12 cellular contexts compared by ENCODE assay signal in genomic region chr10:85602306-85602705, GRCh38.
DNase-seq lines count a peak whose midpoint lies in the region; ATAC-seq lines count a peak whose summit lies in the region.
"Had no signal": no experiment of that assay in that cellular context is flagged by ENCODE, and none has a peak within 500 bp of the region (broad histone marks: within the 10 kb centered on the region; RNA-seq: fewer than 3 reads in every experiment).

No MANE protein-coding gene starts in this region.

- H2AK5ac ChIP-seq in trophoblast cell (ENCODE audit: low read length), result no peak overlapping the region

- peak; percentile 41 for DNase-seq in activated CD8-positive, alpha-beta memory T cell treated with anti-CD3 and anti-CD28 coated beads for 24 hours
- DNase-seq in activated CD8-positive, alpha-beta memory T cell treated with anti-CD3 and anti-CD28 coated beads, Interleukin-2, amount 50 U/mL, for 4 hours, result no peak
- peak; percentile 24 for DNase-seq in islet precursor cell
- no peak for DNase-seq in trophoblast cell
- no peak for DNase-seq in cerebellar nuclear complex (lab: John Stamatoyannopoulos, UW)
- DNase-seq: 8988T; CD4-positive, CD25-positive, alpha-beta regulatory T cell; GF-D8; IMR-90 had no signal

- H4K91ac ChIP-seq in trophoblast cell (ENCODE audit: low read depth, low read length), result peak overlapping the region; percentile 39

- H4K8ac ChIP-seq in trophoblast cell (ENCODE audit: low read depth, low read length), result no peak overlapping the region

- H2BK5ac ChIP-seq in trophoblast cell (ENCODE audit: low read depth, low read length, poor library complexity), result no peak overlapping the region

- peak overlapping the region; percentile 33 for H2BK12ac ChIP-seq in trophoblast cell (ENCODE audit: low read length)

- H3K9ac ChIP-seq in trophoblast cell (ENCODE audit: low read length), result no peak overlapping the region
- H3K9ac ChIP-seq: BLaER1 treated with 17β-estradiol and CSF1 and Interleukin-3, amounts not matched to agents 10 nM and 100 nM had no signal

- no peak overlapping the region for H3K23ac ChIP-seq in trophoblast cell (ENCODE audit: low read length)

- H2AFZ ChIP-seq in trophoblast cell (ENCODE audit: insufficient read depth, low read length, poor library complexity), result no peak overlapping the region

- no peak overlapping the region for H2BK120ac ChIP-seq in trophoblast cell (ENCODE audit: insufficient read depth, low read length, poor library complexity)

- H3K18ac ChIP-seq in trophoblast cell (ENCODE audit: low read length), result no peak overlapping the region

- H4K12ac ChIP-seq in trophoblast cell (ENCODE audit: low read depth, low read length), result no peak overlapping the region

- peak overlapping the region; percentile 35 for H3K14ac ChIP-seq in trophoblast cell (ENCODE audit: low read length)

- H3K4me1 ChIP-seq in trophoblast cell (ENCODE audit: control insufficient read depth in 1 of 2, insufficient read depth in 2 of 2, low read length in 2 of 2), result peaks cover 9 to 12% of the 10 kb centered on the region in 2 experiments
- H3K4me1 ChIP-seq: BLaER1 treated with 17β-estradiol and CSF1 and Interleukin-3, amounts not matched to agents 10 nM and 100 nM had no signal

- H3K27ac ChIP-seq in trophoblast cell (ENCODE audit: low read depth, low read length), result no peak overlapping the region
- H3K27ac ChIP-seq: BLaER1 treated with 17β-estradiol and CSF1 and Interleukin-3, amounts not matched to agents 10 nM and 100 nM had no signal

- ATAC-seq in GM21619 (IDR thresholded peaks at IDR 0.05; ENCODE audit: unreplicated experiment), result no peak
- ATAC-seq in esophagus mucosa, result no peak

- H3K27me3 ChIP-seq in trophoblast cell (ENCODE audit: insufficient read depth, low read length), result no peaks in the 10 kb centered on the region
- H3K27me3 ChIP-seq: BLaER1 treated with 17β-estradiol and CSF1 and Interleukin-3, amounts not matched to agents 10 nM and 100 nM had no signal

- H3K79me2 ChIP-seq in trophoblast cell (ENCODE audit: control insufficient read depth, insufficient read depth, low read length, poor library complexity), result no peaks in the 10 kb centered on the region

- H3K36me3 ChIP-seq in trophoblast cell (ENCODE audit: control insufficient read depth in 1 of 2, insufficient read depth in 2 of 2, low read length in 2 of 2), result no peaks in the 10 kb centered on the region
- H3K36me3 ChIP-seq: BLaER1 treated with 17β-estradiol and CSF1 and Interleukin-3, amounts not matched to agents 10 nM and 100 nM had no signal

- H3K9me3 ChIP-seq in trophoblast cell (ENCODE audit: insufficient read depth, low read depth, low read length), result no peaks in the 10 kb centered on the region

- peaks cover 1% of the 10 kb centered on the region for H3K79me1 ChIP-seq in trophoblast cell (ENCODE audit: low read length)

- no CpG with 5 or more reads among the region's 18 CpGs for WGBS in trophoblast cell (ENCODE audit: extremely low coverage, insufficient coverage, insufficient read length)

- no peak overlapping the region for H3K4me2 ChIP-seq in trophoblast cell (ENCODE audit: low read length)
- H3K4me2 ChIP-seq: BLaER1 treated with 17β-estradiol and CSF1 and Interleukin-3, amounts not matched to agents 10 nM and 100 nM had no signal

- no peak overlapping the region for H3K4me3 ChIP-seq in trophoblast cell (ENCODE audit: low read depth, low read length)
- H3K4me3 ChIP-seq: BLaER1 treated with 17β-estradiol and CSF1 and Interleukin-3, amounts not matched to agents 10 nM and 100 nM had no signal

- no peak overlapping the region for H3K4ac ChIP-seq in trophoblast cell (ENCODE audit: low read depth, low read length)

Comparison
In these comparisons a context has a peak if more than half of its experiments do, and no peak if none do; other contexts are left out.
1. DNase-seq: peak in activated CD8-positive, alpha-beta memory T cell treated with anti-CD3 and anti-CD28 coated beads for 24 hours (single experiment) and islet precursor cell (single experiment); none in activated CD8-positive, alpha-beta memory T cell treated with anti-CD3 and anti-CD28 coated beads, Interleukin-2, amount 50 U/mL, for 4 hours (single experiment), trophoblast cell (0 of 2) and cerebellar nuclear complex (0 of 2).